ENCODE assay signal across 8 cellular contexts in genomic region chr2:97662895-97663625, GRCh38. TPM values are rescaled to one million over a fixed set of nuclear protein-coding genes. Genes with fewer than 3 reads are reported as not detected.
DNase-seq lines count a peak whose midpoint lies in the region; ATAC-seq and TF ChIP-seq lines count a peak whose summit lies in the region.

No MANE protein-coding gene starts in this region.

- no peak for TF ChIP-seq CTCF in neural crest cell (conservative IDR thresholded peaks at IDR 0.05)
- TF ChIP-seq CTCF in stomach (IDR thresholded peaks at IDR 0.05), result no peak

- H3K4me3 ChIP-seq in stomach, result peak overlapping the region; percentile 58 to 91 (median 75)

- 0 to 1% (median 1%) methylated on average over 19 to 24 of the region's 24 CpGs for WGBS in stomach, 5 donors

- H3K27ac ChIP-seq in stomach, result peak overlapping the region; percentile 92 to 99 (median 97)

- peaks cover 17 to 43% (median 35%) of the 10 kb centered on the region in 4 donors for H3K4me1 ChIP-seq in stomach

- H3K4me1 Mint-ChIP-seq in neural crest cell, result peaks cover 32% of the 10 kb centered on the region

- no peaks in the 10 kb centered on the region for H3K36me3 Mint-ChIP-seq in neural crest cell (ENCODE audit: low read depth)

- no peaks in the 10 kb centered on the region for H3K27me3 Mint-ChIP-seq in neural crest cell (ENCODE audit: low read depth)

- DNase-seq in COLO668 (lab: John Stamatoyannopoulos, UW; ENCODE audit: unreplicated experiment), result peak; percentile 74
- peak; percentile 81 for DNase-seq in RPMI8226
- peak; percentile 92 for DNase-seq in activated effector memory CD4-positive, alpha-beta T cell treated with anti-CD3 and anti-CD28 coated beads, Interleukin-2, amount 50 U/mL, for 16 hours
- DNase-seq in fibroblast of the conjunctiva (ENCODE audit: low read depth), result peak; percentile 23
- DNase-seq in neural crest cell (ENCODE audit: low read depth, low spot score), result peak; percentile 53
- peak; percentile 78 for DNase-seq in stomach

- H3K4me3 Mint-ChIP-seq in neural crest cell, result peak overlapping the region; percentile 88

- no peaks in the 10 kb centered on the region for H3K9me3 ChIP-seq in stomach

- TF ChIP-seq EP300 in stomach (IDR thresholded peaks at IDR 0.05), result no peak

- peak in 1 of 4 donors; percentile 16 for TF ChIP-seq POLR2A in stomach (IDR thresholded peaks at IDR 0.05)

- H3K36me3 ChIP-seq in stomach, result peaks cover 12 to 29% (median 26%) of the 10 kb centered on the region in 4 donors

- ATAC-seq in GM19438 (IDR thresholded peaks at IDR 0.05; ENCODE audit: low read depth, unreplicated experiment), result peak; percentile 56
- peak; percentile 23 for ATAC-seq in HG03558 (IDR thresholded peaks at IDR 0.05; ENCODE audit: extremely low read depth, unreplicated experiment)

- intact Hi-C loops in stomach (cut with DNase I; ENCODE audit: low total_unique reads), result no loop called here

- H3K27ac Mint-ChIP-seq in neural crest cell (ENCODE audit: unreplicated experiment), result peak overlapping the region; percentile 95

- H3K27me3 ChIP-seq in stomach, result no peaks in the 10 kb centered on the region

- no peaks in the 10 kb centered on the region for H3K9me3 Mint-ChIP-seq in neural crest cell

RNA-seq across cellular contexts. Expression of gene ACTR1B, which starts 0.8 kb away (rescaled TPM):
- total RNA-seq in neural crest cell (62.6 and 63.4 TPM in 2 replicates), stomach (10 to 100 TPM; 47.5 to 92.1 (median 53.4) TPM)
- 10 to 100 TPM; 56.2 to 60.3 (median 57.3) TPM for polyA plus RNA-seq in stomach

RNA-seq across cellular contexts. Expression of gene C2orf92, which starts 6.5 kb away (rescaled TPM):
- total RNA-seq in neural crest cell (10.3 and 12.5 TPM in 2 replicates), stomach (10 to 100 TPM in 2 of 5 donors, 1 to 10 TPM in 1, not detected in 2; 2.3 to 35.3 (median 15.2) TPM)
- 1 to 10 TPM; 3.1 to 7.8 (median 4.2) TPM for polyA plus RNA-seq in stomach

RNA-seq across cellular contexts. Expression of gene COX5B, which starts 17.2 kb away (rescaled TPM):
- total RNA-seq in neural crest cell, result 142 TPM in 2 replicates
- total RNA-seq in stomach, result 100 to 1,000 TPM; 370 to 935 (median 470) TPM
- 100 to 1,000 TPM; 543 to 718 (median 600) TPM for polyA plus RNA-seq in stomach

RNA-seq across cellular contexts. Expression of gene ZAP70, which starts 50.3 kb away (rescaled TPM):
- total RNA-seq in neural crest cell (2.4 and 2.8 TPM in 2 replicates), stomach (10 to 100 TPM in 3 of 5 donors, 1 to 10 TPM in 2; 3.3 to 78.2 (median 19.2) TPM)
- polyA plus RNA-seq in stomach, result 1 to 10 TPM; 1.1 to 2.8 (median 2.1) TPM

Comparison
In these comparisons a context has a peak if more than half of its experiments do, and no peak if none do; other contexts are left out.
1. Peak in every context shown above with its lines: DNase-seq, ATAC-seq, H3K4me3 ChIP-seq and H3K27ac ChIP-seq.
2. DNase-seq: peak in every context shown above with its lines; median percentile 92 in activated effector memory CD4-positive, alpha-beta T cell treated with anti-CD3 and anti-CD28 coated beads, Interleukin-2, amount 50 U/mL, for 16 hours; 81 in RPMI8226; 78 in stomach; 74 in COLO668; 53 in neural crest cell; 23 in fibroblast of the conjunctiva.